Comparison of ENCODE assay signal across 12 cellular contexts in the genomic region with DNA sequence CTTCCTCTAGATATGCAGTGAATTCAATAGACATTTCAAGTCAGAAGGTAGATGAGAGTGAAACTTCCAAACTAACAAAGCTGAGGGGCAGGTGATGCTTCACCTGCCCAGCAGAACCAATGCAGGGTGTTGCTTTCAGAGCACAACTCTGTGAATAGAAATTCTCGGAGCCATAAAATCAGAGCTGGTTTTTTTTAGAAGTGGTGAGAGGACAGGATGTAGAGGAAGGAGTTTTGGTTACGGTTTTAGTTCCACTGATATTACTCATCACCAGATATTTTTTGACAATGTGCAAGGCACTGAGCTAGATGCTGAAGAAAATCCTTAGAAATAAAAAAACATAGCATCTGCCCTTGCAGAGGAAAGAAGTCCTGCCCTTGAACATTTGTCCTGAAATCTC.
DNase-seq lines count a peak whose midpoint lies in the region; ATAC-seq and TF ChIP-seq lines count a peak whose summit lies in the region.
"Had no signal": no experiment of that assay in that cellular context is flagged by ENCODE, and none has a peak within 500 bp of the region (broad histone marks: within the 10 kb centered on the region; RNA-seq: fewer than 3 reads in every experiment).

No MANE protein-coding gene starts in this region.

- H3K27me3 ChIP-seq in CD8-positive, alpha-beta T cell (ENCODE audit: insufficient read depth, low read length) = no peaks in the 10 kb centered on the region
- no peaks in the 10 kb centered on the region for H3K27me3 ChIP-seq in suprapubic skin

- H3K4me3 Mint-ChIP-seq in CD8-positive, alpha-beta T cell = no peak overlapping the region
- H3K4me3 Mint-ChIP-seq: naive thymus-derived CD8-positive, alpha-beta T cell; stimulated activated effector memory CD8-positive, alpha-beta T cell treated with anti-CD3 and anti-CD28 coated beads, Interleukin-12 subunit alpha, Interleukin-12 subunit beta, amount 100 ng/mL, for 72 hours had no signal

- H3K27ac ChIP-seq in CD8-positive, alpha-beta T cell (ENCODE audit: low read depth, low read length) = no peak overlapping the region
- H3K27ac ChIP-seq in suprapubic skin = no peak overlapping the region
- H3K27ac ChIP-seq: WERI-Rb-1 had no signal

- peaks cover 14% of the 10 kb centered on the region for H3K27me3 Mint-ChIP-seq in CD8-positive, alpha-beta T cell (ENCODE audit: low read depth)

- no peaks in the 10 kb centered on the region for H3K9me3 ChIP-seq in CD8-positive, alpha-beta T cell (ENCODE audit: low read length)
- H3K9me3 ChIP-seq in suprapubic skin = no peaks in the 10 kb centered on the region

- no peaks in the 10 kb centered on the region for H3K9me3 Mint-ChIP-seq in CD8-positive, alpha-beta T cell

- no peak for TF ChIP-seq POLR2A in suprapubic skin (IDR thresholded peaks at IDR 0.05)

- intact Hi-C loops in CD8-positive, alpha-beta T cell (cut with DNase I, micrococcal nuclease) = no loop called here

- H3K36me3 ChIP-seq in CD8-positive, alpha-beta T cell (ENCODE audit: insufficient read depth, low read length) = no peaks in the 10 kb centered on the region
- H3K36me3 ChIP-seq in suprapubic skin = no peaks in the 10 kb centered on the region
- H3K36me3 ChIP-seq: WERI-Rb-1 had no signal

- no peaks in the 10 kb centered on the region for H3K4me1 ChIP-seq in CD8-positive, alpha-beta T cell (ENCODE audit: insufficient read depth, low read length)
- no peaks in the 10 kb centered on the region for H3K4me1 ChIP-seq in suprapubic skin

- ATAC-seq in GM21390 (IDR thresholded peaks at IDR 0.05; ENCODE audit: unreplicated experiment) (peak; percentile 89), HG03460 (IDR thresholded peaks at IDR 0.05; ENCODE audit: unreplicated experiment) (peak; percentile 59)
- no peak for ATAC-seq in CD8-positive, alpha-beta T cell
- ATAC-seq: naive thymus-derived CD8-positive, alpha-beta T cell; stimulated activated effector memory CD8-positive, alpha-beta T cell treated with anti-CD3 and anti-CD28 coated beads, Interleukin-12 subunit alpha, Interleukin-12 subunit beta, amount 100 ng/mL, for 72 hours had no signal

- no peak for TF ChIP-seq CTCF in CD8-positive, alpha-beta T cell (IDR thresholded peaks at IDR 0.05)
- no peak for TF ChIP-seq CTCF in suprapubic skin (IDR thresholded peaks at IDR 0.05)

- TF ChIP-seq EP300 in suprapubic skin (IDR thresholded peaks at IDR 0.05) = no peak

- no peaks in the 10 kb centered on the region for H3K4me1 Mint-ChIP-seq in CD8-positive, alpha-beta T cell (ENCODE audit: low read depth)
- H3K4me1 Mint-ChIP-seq: naive thymus-derived CD8-positive, alpha-beta T cell; stimulated activated effector memory CD8-positive, alpha-beta T cell treated with anti-CD3 and anti-CD28 coated beads, Interleukin-12 subunit alpha, Interleukin-12 subunit beta, amount 100 ng/mL, for 72 hours had no signal

- H3K27ac Mint-ChIP-seq in CD8-positive, alpha-beta T cell = no peak overlapping the region
- H3K27ac Mint-ChIP-seq: naive thymus-derived CD8-positive, alpha-beta T cell; stimulated activated effector memory CD8-positive, alpha-beta T cell treated with anti-CD3 and anti-CD28 coated beads, Interleukin-12 subunit alpha, Interleukin-12 subunit beta, amount 100 ng/mL, for 72 hours had no signal

- CTCF ChIA-PET in CD8-positive, alpha-beta T cell (lab: Charles Lee) = no interaction called here

- DNase-seq in EH (ENCODE audit: low read depth) = peak; percentile 89
- peak; percentile 79 for DNase-seq in fibroblast of peridontal ligament (ENCODE audit: extremely low read depth)
- no peak for DNase-seq in CD8-positive, alpha-beta T cell
- DNase-seq in HT-29 (ENCODE audit: low spot score) = no peak
- no peak for DNase-seq in suprapubic skin (ENCODE audit: low spot score in 2 of 2)
- no peak for DNase-seq in activated CD4-positive, CD25-positive, alpha-beta regulatory T cell treated with anti-CD3 and anti-CD28 coated beads, Interleukin-2, amount 50 U/mL, for 72 hours
- DNase-seq: naive thymus-derived CD8-positive, alpha-beta T cell; NCI-H1048; WERI-Rb-1 had no signal

- H3K36me3 Mint-ChIP-seq in CD8-positive, alpha-beta T cell = no peaks in the 10 kb centered on the region
- H3K36me3 Mint-ChIP-seq: naive thymus-derived CD8-positive, alpha-beta T cell; stimulated activated effector memory CD8-positive, alpha-beta T cell treated with anti-CD3 and anti-CD28 coated beads, Interleukin-12 subunit alpha, Interleukin-12 subunit beta, amount 100 ng/mL, for 72 hours had no signal

- POLR2A ChIA-PET in CD8-positive, alpha-beta T cell (lab: Charles Lee) = no interaction called here

- 36% methylated on average over 2 of the region's 2 CpGs for WGBS in suprapubic skin

- no peak overlapping the region for H3K4me3 ChIP-seq in CD8-positive, alpha-beta T cell (ENCODE audit: low read depth, low read length)
- no peak overlapping the region for H3K4me3 ChIP-seq in suprapubic skin

Comparison
In these comparisons a context has a peak if more than half of its experiments do, and no peak if none do; other contexts are left out.
1. DNase-seq: peak in EH (single experiment) and fibroblast of peridontal ligament (single experiment); none in CD8-positive, alpha-beta T cell (0 of 7), HT-29 (single experiment), suprapubic skin (0 of 2) and activated CD4-positive, CD25-positive, alpha-beta regulatory T cell treated with anti-CD3 and anti-CD28 coated beads, Interleukin-2, amount 50 U/mL, for 72 hours (single experiment).